In genomic region chr2:135874966-135875365, GRCh38 we compare ENCODE assay signal across 10 cellular contexts. TPM values are rescaled to one million over a fixed set of nuclear protein-coding genes. Genes with fewer than 3 reads are reported as not detected.
DNase-seq lines count a peak whose midpoint lies in the region; ATAC-seq and TF ChIP-seq lines count a peak whose summit lies in the region.
"Had no signal": no experiment of that assay in that cellular context is flagged by ENCODE, and none has a peak within 500 bp of the region (broad histone marks: within the 10 kb centered on the region; RNA-seq: fewer than 3 reads in every experiment).

No MANE protein-coding gene starts in this region.

- peaks cover 43% of the 10 kb centered on the region for H3K36me3 ChIP-seq in iPS-20b (ENCODE audit: insufficient read depth, low read depth, low read length)
- peaks cover 0 to 8% of the 10 kb centered on the region in 2 donors for H3K36me3 ChIP-seq in vagina
- H3K36me3 ChIP-seq: neutrophil had no signal

- no peaks in the 10 kb centered on the region for H3K27me3 Mint-ChIP-seq in activated T-helper 17 cell treated with anti-CD3 and anti-CD28 coated beads, Interleukin-2, amount 50 U/mL, for 72 hours

- no peak overlapping the region for H3K27ac ChIP-seq in iPS-20b (ENCODE audit: low read length)
- H3K27ac ChIP-seq in vagina, result peak overlapping the region; percentile 63

- H3K4me3 Mint-ChIP-seq in activated T-helper 17 cell treated with anti-CD3 and anti-CD28 coated beads, Interleukin-2, amount 50 U/mL, for 72 hours, result peak overlapping the region; percentile 82

- H3K27me3 ChIP-seq in iPS-20b (ENCODE audit: insufficient read depth, low read length) (no peaks in the 10 kb centered on the region), vagina (no peaks in the 10 kb centered on the region)
- H3K27me3 ChIP-seq: neutrophil had no signal

- ATAC-seq in activated T-helper 17 cell treated with anti-CD3 and anti-CD28 coated beads, Interleukin-2, amount 50 U/mL, for 72 hours (replicated peaks), result peak; percentile 12
- ATAC-seq in GM18867 (IDR thresholded peaks at IDR 0.05; ENCODE audit: unreplicated experiment) (no peak), GM18907 (IDR thresholded peaks at IDR 0.05; ENCODE audit: unreplicated experiment) (no peak)

- no peak for TF ChIP-seq CTCF in vagina (IDR thresholded peaks at IDR 0.05)

- H3K4me1 ChIP-seq in iPS-20b (ENCODE audit: insufficient read depth, low read length) (no peaks in the 10 kb centered on the region; the same call in 1 of the 2 replicates), vagina (peaks cover 13% of the 10 kb centered on the region)

- intact Hi-C loops in vagina (cut with DNase I), result no loop called here

- peak; percentile 16 for DNase-seq in stimulated activated CD4-positive, alpha-beta T cell treated with anti-CD3 and anti-CD28 coated beads, Interleukin-1b, Interleukin-23, amount 100 ng/mL, for 48 hours
- no peak for DNase-seq in stimulated activated CD4-positive, alpha-beta T cell treated with anti-CD3 and anti-CD28 coated beads, Interleukin-4, amount 100 ng/mL, for 24 hours
- no peak for DNase-seq in vagina (ENCODE audit: extremely low spot score in 2 of 2)
- DNase-seq in foreskin melanocyte, result no peak

- peak overlapping the region; percentile 71 for H3K4me3 ChIP-seq in iPS-20b (ENCODE audit: low read length)
- H3K4me3 ChIP-seq in vagina, result peak overlapping the region; percentile 61 to 69

- H3K27ac Mint-ChIP-seq in activated T-helper 17 cell treated with anti-CD3 and anti-CD28 coated beads, Interleukin-2, amount 50 U/mL, for 72 hours, result peak overlapping the region; percentile 93

- H3K9ac ChIP-seq in iPS-20b (ENCODE audit: low read depth, low read length), result peak overlapping the region; percentile 91; the same call in 1 of the 2 replicates

- H3K9me3 ChIP-seq in iPS-20b (ENCODE audit: insufficient read depth, low read depth, low read length), result no peaks in the 10 kb centered on the region
- H3K9me3 ChIP-seq in vagina, result no peaks in the 10 kb centered on the region
- H3K9me3 ChIP-seq: neutrophil had no signal

- H3K36me3 Mint-ChIP-seq in activated T-helper 17 cell treated with anti-CD3 and anti-CD28 coated beads, Interleukin-2, amount 50 U/mL, for 72 hours (ENCODE audit: low read depth), result peaks cover 67% of the 10 kb centered on the region

- no peaks in the 10 kb centered on the region for H3K9me3 Mint-ChIP-seq in activated T-helper 17 cell treated with anti-CD3 and anti-CD28 coated beads, Interleukin-2, amount 50 U/mL, for 72 hours

- TF ChIP-seq POLR2A in vagina (IDR thresholded peaks at IDR 0.05), result no peak

- peaks cover 40% of the 10 kb centered on the region for H3K4me1 Mint-ChIP-seq in activated T-helper 17 cell treated with anti-CD3 and anti-CD28 coated beads, Interleukin-2, amount 50 U/mL, for 72 hours

RNA-seq across cellular contexts. Expression of gene MCM6, which starts 1.3 kb away (rescaled TPM):
- total RNA-seq in activated T-helper 17 cell treated with anti-CD3 and anti-CD28 coated beads, Interleukin-2, amount 50 U/mL, for 72 hours, result 100 to 1,000 TPM; 163 to 245 TPM
- 9.6 TPM for total RNA-seq in vagina

RNA-seq across cellular contexts. Expression of gene LCT, which starts 38.0 kb away (rescaled TPM):
- total RNA-seq in activated T-helper 17 cell treated with anti-CD3 and anti-CD28 coated beads, Interleukin-2, amount 50 U/mL, for 72 hours, result 1 to 10 TPM in 1 of 2 donors, under 1 TPM in 1; 0.45 to 1.0 TPM
- total RNA-seq in vagina, result not detected
- total RNA-seq: temporal lobe had no signal

Comparison
In these comparisons a context has a peak if more than half of its experiments do, and no peak if none do; other contexts are left out.
1. RNA of gene MCM6, which starts 1.3 kb away (total RNA-seq): 163 to 245 TPM in activated T-helper 17 cell treated with anti-CD3 and anti-CD28 coated beads, Interleukin-2, amount 50 U/mL, for 72 hours; 9.6 TPM in vagina (single experiment); every median in the first group is over 10 times any median in the second.